27 cellular contexts compared by ENCODE assay signal in the genomic region with DNA sequence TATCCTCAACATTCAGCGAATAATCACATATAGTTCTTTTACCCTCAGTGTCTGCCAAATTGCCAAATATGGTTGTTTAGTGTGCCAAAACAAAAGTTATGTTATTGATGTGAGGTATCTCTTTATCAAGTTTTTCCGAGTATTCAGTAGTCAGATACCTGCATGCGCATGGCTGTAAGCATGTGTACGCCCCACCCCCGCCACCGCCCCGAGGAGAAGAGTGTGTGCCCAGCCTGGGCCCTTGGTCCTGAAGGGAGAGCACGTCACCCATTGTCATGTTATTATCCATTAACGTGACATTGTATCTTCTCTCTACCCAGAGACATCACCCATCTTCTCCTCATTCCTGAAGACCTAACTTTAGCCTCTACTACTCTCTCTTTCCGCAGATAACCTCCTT.
"Had no signal": no experiment of that assay in that cellular context is flagged by ENCODE, and none has a peak within 500 bp of the region (broad histone marks: within the 10 kb centered on the region; RNA-seq: fewer than 3 reads in every experiment).

No MANE protein-coding gene starts in this region.

- H3K36me3 Mint-ChIP-seq: neural progenitor cell; stimulated activated effector memory CD8-positive, alpha-beta T cell treated with anti-CD3 and anti-CD28 coated beads, Interleukin-12 subunit alpha, Interleukin-12 subunit beta, amount 100 ng/mL, for 72 hours; stimulated activated naive B cell treated with anti-CD40 and anti-IgM and Interleukin-4, amounts not matched to agents 10 μg/mL and 1 μg/mL and 100 μg/mL, for 72 hours had no signal

- H3K27ac Mint-ChIP-seq: nephron; neural progenitor cell; progenitor cell of endocrine pancreas; stimulated activated effector memory CD8-positive, alpha-beta T cell treated with anti-CD3 and anti-CD28 coated beads, Interleukin-12 subunit alpha, Interleukin-12 subunit beta, amount 100 ng/mL, for 72 hours; stimulated activated naive B cell treated with anti-CD40 and anti-IgM and Interleukin-4, amounts not matched to agents 10 μg/mL and 1 μg/mL and 100 μg/mL, for 72 hours; stimulated activated naive CD8-positive, alpha-beta T cell treated with anti-CD3 and anti-CD28 coated beads, Interleukin-15, Interleukin-2, amounts not matched to agents 100 ng/mL and 50 ng/mL, for 24 hours had no signal

- H3K4me3 Mint-ChIP-seq: nephron; neural progenitor cell; stimulated activated effector memory CD8-positive, alpha-beta T cell treated with anti-CD3 and anti-CD28 coated beads, Interleukin-12 subunit alpha, Interleukin-12 subunit beta, amount 100 ng/mL, for 72 hours; stimulated activated naive B cell treated with anti-CD40 and anti-IgM and Interleukin-4, amounts not matched to agents 10 μg/mL and 1 μg/mL and 100 μg/mL, for 72 hours; stimulated activated naive CD8-positive, alpha-beta T cell treated with anti-CD3 and anti-CD28 coated beads, Interleukin-15, Interleukin-2, amounts not matched to agents 100 ng/mL and 50 ng/mL, for 24 hours had no signal

- H3K4me1 ChIP-seq: parathyroid adenoma, right lobe of liver, sigmoid colon, tibial nerve had no signal

- H3K27me3 Mint-ChIP-seq: progenitor cell of endocrine pancreas; stimulated activated naive CD8-positive, alpha-beta T cell treated with anti-CD3 and anti-CD28 coated beads, Interleukin-15, Interleukin-2, amounts not matched to agents 100 ng/mL and 50 ng/mL, for 24 hours had no signal

- DNase-seq: occipital lobe; ovary; posterior cingulate gyrus; psoas muscle; right lobe of liver; sigmoid colon; small intestine; stimulated activated CD4-positive, alpha-beta T cell treated with anti-CD3 and anti-CD28 coated beads, Interleukin-15, amount 100 ng/mL, for 24 hours; stimulated activated CD4-positive, alpha-beta T cell treated with anti-CD3 and anti-CD28 coated beads, Interleukin-2, amount 100 ng/mL, for 24 hours; stimulated activated CD4-positive, alpha-beta T cell treated with anti-CD3 and anti-CD28 coated beads, Interleukin-2, amount 100 ng/mL, for 48 hours; stimulated activated CD4-positive, alpha-beta T cell treated with anti-CD3 and anti-CD28 coated beads, Interleukin-4, amount 100 ng/mL, for 24 hours; stimulated activated naive B cell treated with anti-CD40 and anti-IgM and Interleukin-4, amounts not matched to agents 10 μg/mL and 1 μg/mL and 100 μg/mL, for 72 hours; stimulated activated naive CD4-positive, alpha-beta T cell treated with Interleukin-2 at 50 U/mL for 16 hours; stomach; trophoblast cell had no signal

- ATAC-seq: psoas muscle; right lobe of liver; stimulated activated effector memory CD8-positive, alpha-beta T cell treated with anti-CD3 and anti-CD28 coated beads, Interleukin-12 subunit alpha, Interleukin-12 subunit beta, amount 100 ng/mL, for 72 hours; stimulated activated naive B cell treated with anti-CD40 and anti-IgM and Interleukin-4, amounts not matched to agents 10 μg/mL and 1 μg/mL and 100 μg/mL, for 72 hours had no signal

- H3K9me3 ChIP-seq: ovary, psoas muscle, right lobe of liver, sigmoid colon, stomach, thoracic aorta, thyroid gland, tibial nerve, upper lobe of left lung, vagina had no signal

- H3K4me3 ChIP-seq: neural progenitor cell, ovary, psoas muscle, right lobe of liver, sigmoid colon, stomach, thoracic aorta, thyroid gland, tibial nerve, upper lobe of left lung, vagina had no signal

- H3K27ac ChIP-seq: neural progenitor cell, ovary, parathyroid adenoma, psoas muscle, right lobe of liver, sigmoid colon, stomach, thoracic aorta, thyroid gland, tibial nerve, vagina had no signal

- H3K4me2 ChIP-seq: neural progenitor cell had no signal

- H3K36me3 ChIP-seq: neural progenitor cell, ovary, right lobe of liver, sigmoid colon, stomach, thoracic aorta, thyroid gland, tibial nerve, upper lobe of left lung, vagina had no signal

- H3K9me3 Mint-ChIP-seq: stimulated activated effector memory CD8-positive, alpha-beta T cell treated with anti-CD3 and anti-CD28 coated beads, Interleukin-12 subunit alpha, Interleukin-12 subunit beta, amount 100 ng/mL, for 72 hours; stimulated activated naive CD8-positive, alpha-beta T cell treated with anti-CD3 and anti-CD28 coated beads, Interleukin-15, Interleukin-2, amounts not matched to agents 100 ng/mL and 50 ng/mL, for 24 hours had no signal

- H3K9ac ChIP-seq: neural progenitor cell, parathyroid adenoma had no signal

- H3K27me3 ChIP-seq: neural progenitor cell, ovary, right lobe of liver, sigmoid colon, stomach, thyroid gland, tibial nerve, upper lobe of left lung, vagina had no signal

- FAIRE-seq: small intestine, urothelium cell line had no signal
